22 cellular contexts compared by ENCODE assay signal in the genomic region with DNA sequence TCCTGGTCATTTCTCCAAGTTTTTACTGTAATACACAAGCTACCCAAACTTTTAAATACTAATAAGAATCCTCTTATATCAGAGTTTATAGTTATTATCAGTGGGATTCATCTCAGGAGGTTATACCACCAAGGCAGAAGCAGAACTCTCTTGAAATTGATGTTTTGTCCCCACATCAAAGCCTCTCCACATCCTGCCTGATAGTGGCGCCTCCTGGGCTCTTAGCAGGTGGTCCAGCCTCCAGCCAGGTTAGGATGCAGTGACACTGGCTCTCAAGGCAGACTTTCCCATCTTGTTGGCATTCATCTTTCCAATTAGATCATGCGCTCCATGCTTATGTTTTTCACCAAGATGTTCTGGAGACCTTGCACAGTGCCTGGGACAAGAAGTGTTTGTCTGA.
DNase-seq lines count a peak whose midpoint lies in the region; ATAC-seq and TF ChIP-seq lines count a peak whose summit lies in the region.
"Had no signal": no experiment of that assay in that cellular context is flagged by ENCODE, and none has a peak within 500 bp of the region (broad histone marks: within the 10 kb centered on the region; RNA-seq: fewer than 3 reads in every experiment).

No MANE protein-coding gene starts in this region.

- intact Hi-C loops in activated CD8-positive, alpha-beta T cell treated with anti-CD3 and anti-CD28 coated beads for 36 hours (cut with micrococcal nuclease), result no loop called here

- H3K4me3 ChIP-seq in Jurkat, Clone E6-1 (ENCODE audit: low read length), result no peak overlapping the region
- H3K4me3 ChIP-seq: A549; BLaER1 treated with 17β-estradiol and CSF1 and Interleukin-3, amounts not matched to agents 10 nM and 100 nM; GM23248 had no signal

- peaks cover 6% of the 10 kb centered on the region for H3K27me3 Mint-ChIP-seq in activated CD8-positive, alpha-beta T cell treated with anti-CD3 and anti-CD28 coated beads, Interleukin-2, amount 10 ng/mL, durations not matched to agents 7 days and 5 days (ENCODE audit: low read depth)
- H3K27me3 Mint-ChIP-seq in activated CD8-positive, alpha-beta T cell treated with anti-CD3 and anti-CD28 coated beads for 36 hours, result peaks cover 7% of the 10 kb centered on the region

- H3K4me1 Mint-ChIP-seq in activated CD8-positive, alpha-beta T cell treated with anti-CD3 and anti-CD28 coated beads, Interleukin-2, amount 10 ng/mL, durations not matched to agents 7 days and 5 days (ENCODE audit: low read depth), result no peaks in the 10 kb centered on the region
- H3K4me1 Mint-ChIP-seq in activated CD8-positive, alpha-beta T cell treated with anti-CD3 and anti-CD28 coated beads for 36 hours (ENCODE audit: low read depth), result no peaks in the 10 kb centered on the region
- H3K4me1 Mint-ChIP-seq: CD8-positive, alpha-beta memory T cell; H9 had no signal

- no peaks in the 10 kb centered on the region for H3K36me3 Mint-ChIP-seq in activated CD8-positive, alpha-beta T cell treated with anti-CD3 and anti-CD28 coated beads, Interleukin-2, amount 10 ng/mL, durations not matched to agents 7 days and 5 days (ENCODE audit: low read depth)
- H3K36me3 Mint-ChIP-seq in activated CD8-positive, alpha-beta T cell treated with anti-CD3 and anti-CD28 coated beads for 36 hours (ENCODE audit: low read depth), result no peaks in the 10 kb centered on the region
- H3K36me3 Mint-ChIP-seq: CD14-positive monocyte; CD8-positive, alpha-beta memory T cell had no signal

- H3K27ac Mint-ChIP-seq in activated CD8-positive, alpha-beta T cell treated with anti-CD3 and anti-CD28 coated beads, Interleukin-2, amount 10 ng/mL, durations not matched to agents 7 days and 5 days, result no peak overlapping the region
- no peak overlapping the region for H3K27ac Mint-ChIP-seq in activated CD8-positive, alpha-beta T cell treated with anti-CD3 and anti-CD28 coated beads for 36 hours
- H3K27ac Mint-ChIP-seq: CD14-positive monocyte; CD4-positive, alpha-beta T cell; CD8-positive, alpha-beta memory T cell; H9 had no signal

- DNase-seq in activated CD8-positive, alpha-beta T cell treated with anti-CD3 and anti-CD28 coated beads, Interleukin-2, amount 10 ng/mL, durations not matched to agents 7 days and 5 days, result peak; percentile 26
- DNase-seq in activated CD8-positive, alpha-beta T cell treated with anti-CD3 and anti-CD28 coated beads for 36 hours, result no peak
- DNase-seq in Jurkat, Clone E6-1 (ENCODE audit: low read depth, low spot score), result peak; percentile 64
- DNase-seq in islet precursor cell, result peak; percentile 24
- DNase-seq in cerebellar nuclear complex (lab: John Stamatoyannopoulos, UW), result no peak
- DNase-seq in OCI-M1 (lab: John Stamatoyannopoulos, UW), result no peak
- DNase-seq: 8988T; ACHN; AML-193; BE2C; CD4-positive, alpha-beta T cell; CD8-positive, alpha-beta memory T cell; DMS 273 treated with DMSO at 0.1 percent for 48 hours; DMS79; GF-D8; GM23248; H9 had no signal

- TF ChIP-seq CTCF in activated CD8-positive, alpha-beta T cell treated with anti-CD3 and anti-CD28 coated beads for 36 hours (IDR thresholded peaks at IDR 0.05), result no peak

- H3K4me3 Mint-ChIP-seq in activated CD8-positive, alpha-beta T cell treated with anti-CD3 and anti-CD28 coated beads, Interleukin-2, amount 10 ng/mL, durations not matched to agents 7 days and 5 days, result no peak overlapping the region
- no peak overlapping the region for H3K4me3 Mint-ChIP-seq in activated CD8-positive, alpha-beta T cell treated with anti-CD3 and anti-CD28 coated beads for 36 hours
- H3K4me3 Mint-ChIP-seq: CD14-positive monocyte; CD4-positive, alpha-beta T cell; CD8-positive, alpha-beta memory T cell; H9 had no signal

- POLR2A ChIA-PET in activated CD8-positive, alpha-beta T cell treated with anti-CD3 and anti-CD28 coated beads, Interleukin-2, amount 10 ng/mL, durations not matched to agents 7 days and 5 days (lab: Charles Lee), result no interaction called here
- POLR2A ChIA-PET in activated CD8-positive, alpha-beta T cell treated with anti-CD3 and anti-CD28 coated beads for 36 hours (lab: Charles Lee), result no interaction called here

- CTCF ChIA-PET in activated CD8-positive, alpha-beta T cell treated with anti-CD3 and anti-CD28 coated beads, Interleukin-2, amount 10 ng/mL, durations not matched to agents 7 days and 5 days (lab: Charles Lee), result no interaction called here
- CTCF ChIA-PET in activated CD8-positive, alpha-beta T cell treated with anti-CD3 and anti-CD28 coated beads for 36 hours (lab: Charles Lee), result interaction anchor here (0.6 kb wide), 1 partner anchor 40 kb away, joined by 3 read pairs; no protein-coding TSS in a partner anchor

- no peaks in the 10 kb centered on the region for H3K9me3 Mint-ChIP-seq in activated CD8-positive, alpha-beta T cell treated with anti-CD3 and anti-CD28 coated beads, Interleukin-2, amount 10 ng/mL, durations not matched to agents 7 days and 5 days (ENCODE audit: insufficient read depth)
- no peaks in the 10 kb centered on the region for H3K9me3 Mint-ChIP-seq in activated CD8-positive, alpha-beta T cell treated with anti-CD3 and anti-CD28 coated beads for 36 hours
- H3K9me3 Mint-ChIP-seq: H9 had no signal

- no peak for ATAC-seq in activated CD8-positive, alpha-beta T cell treated with anti-CD3 and anti-CD28 coated beads, Interleukin-2, amount 10 ng/mL, durations not matched to agents 7 days and 5 days
- no peak for ATAC-seq in activated CD8-positive, alpha-beta T cell treated with anti-CD3 and anti-CD28 coated beads for 36 hours
- ATAC-seq in HG02870 (IDR thresholded peaks at IDR 0.05; ENCODE audit: unreplicated experiment), result no peak
- ATAC-seq: A549, HCT116 had no signal

Comparison
In these comparisons a context has a peak if more than half of its experiments do, and no peak if none do; other contexts are left out.
1. DNase-seq: peak in activated CD8-positive, alpha-beta T cell treated with anti-CD3 and anti-CD28 coated beads, Interleukin-2, amount 10 ng/mL, durations not matched to agents 7 days and 5 days (single experiment), Jurkat, Clone E6-1 (single experiment) and islet precursor cell (single experiment); none in activated CD8-positive, alpha-beta T cell treated with anti-CD3 and anti-CD28 coated beads for 36 hours (single experiment), cerebellar nuclear complex (0 of 2) and OCI-M1 (single experiment).